17 cellular contexts compared by ENCODE assay signal in genomic region chr2:160753331-160753654, GRCh38.
A peak's percentile ranks its signal among the peaks of the same experiment; 100 is the strongest.
DNase-seq lines count a peak whose midpoint lies in the region; TF ChIP-seq lines count a peak whose summit lies in the region.
"Had no signal": no experiment of that assay in that cellular context is flagged by ENCODE, and none has a peak within 500 bp of the region (broad histone marks: within the 10 kb centered on the region; RNA-seq: fewer than 3 reads in every experiment).

No MANE protein-coding gene starts in this region.

- CTCF ChIA-PET in Calu3 (lab: Charles Lee): no interaction called here

- BruUV-seq in Calu3 (replicated peaks; lab: Mats Ljungman, UMichigan): no TSS peak

- H3K27me3 Mint-ChIP-seq in Calu3 (ENCODE audit: unreplicated experiment): no peaks in the 10 kb centered on the region
- no peaks in the 10 kb centered on the region for H3K27me3 Mint-ChIP-seq in HFFc6 (ENCODE audit: insufficient read depth)
- no peaks in the 10 kb centered on the region for H3K27me3 Mint-ChIP-seq in osteocyte (ENCODE audit: unreplicated experiment)

- intact Hi-C loops in Calu3 (cut with micrococcal nuclease; ENCODE audit: unreplicated experiment) (loop anchor here (2.0 to 5.0 kb wide), 4 partner anchors 86 to 320 kb away; no protein-coding TSS in a partner anchor), head of caudate nucleus (cut with DNase I) (no loop called here)

- peaks cover 4% of the 10 kb centered on the region for H3K9me3 Mint-ChIP-seq in Calu3 (ENCODE audit: low read depth, unreplicated experiment)
- H3K9me3 Mint-ChIP-seq in HFFc6: peaks cover 16% of the 10 kb centered on the region
- H3K9me3 Mint-ChIP-seq in osteocyte (ENCODE audit: unreplicated experiment): peaks cover 5% of the 10 kb centered on the region

- in situ Hi-C loops in brain microvascular endothelial cell (cut with HindIII; ENCODE audit: low pct_ligation_motif_present, low sequenced_read_pairs): no loop called here

- H3K4me3 Mint-ChIP-seq in Calu3 (ENCODE audit: low read depth, unreplicated experiment) (no peak overlapping the region), HFFc6 (no peak overlapping the region), osteocyte (ENCODE audit: unreplicated experiment) (no peak overlapping the region)

- H3K27ac ChIP-seq in brain microvascular endothelial cell: peak overlapping the region; percentile 57
- H3K27ac ChIP-seq: SJSA1 had no signal

- H3K36me3 Mint-ChIP-seq in Calu3 (ENCODE audit: insufficient read depth, unreplicated experiment) (no peaks in the 10 kb centered on the region), HFFc6 (ENCODE audit: low read depth) (peaks cover 17% of the 10 kb centered on the region), osteocyte (ENCODE audit: unreplicated experiment) (peaks cover 9% of the 10 kb centered on the region)

- H3K27ac Mint-ChIP-seq in Calu3 (ENCODE audit: unreplicated experiment): peak overlapping the region; percentile 82
- peak overlapping the region; percentile 82; the same call in 1 of the 2 replicates for H3K27ac Mint-ChIP-seq in HFFc6
- peak overlapping the region; percentile 71 for H3K27ac Mint-ChIP-seq in osteocyte (ENCODE audit: unreplicated experiment)

- no peak overlapping the region for H3K4me3 ChIP-seq in brain microvascular endothelial cell (ENCODE audit: low read depth, low read length)
- H3K4me3 ChIP-seq: BLaER1 treated with 17β-estradiol and CSF1 and Interleukin-3, amounts not matched to agents 10 nM and 100 nM; SJSA1 had no signal

- DNase-seq in Calu3 (no peak), HFFc6 (no peak), brain microvascular endothelial cell (no peak), osteocyte (ENCODE audit: extremely low spot score, unreplicated experiment) (no peak), MV-4-11 (lab: John Stamatoyannopoulos, UW) (no peak), pons (ENCODE audit: low spot score) (no peak), NCI-H146 (lab: John Stamatoyannopoulos, UW) (no peak), head of caudate nucleus (no peak)
- DNase-seq: DMS79 treated with DMSO at 0.1 percent for 48 hours, GOT3, KG1, NCI-H1417 treated with DMSO at 0.1 percent for 48 hours, NCI-H1930, NCI-H524, NCI-H82 had no signal

- no peaks in the 10 kb centered on the region for H3K27me3 ChIP-seq in brain microvascular endothelial cell (replicated peaks)
- H3K27me3 ChIP-seq: BLaER1 treated with 17β-estradiol and CSF1 and Interleukin-3, amounts not matched to agents 10 nM and 100 nM; SJSA1 had no signal

- H3K36me3 ChIP-seq in brain microvascular endothelial cell (replicated peaks): no peaks in the 10 kb centered on the region
- H3K36me3 ChIP-seq: BLaER1 treated with 17β-estradiol and CSF1 and Interleukin-3, amounts not matched to agents 10 nM and 100 nM; SJSA1 had no signal

- peaks cover 45% of the 10 kb centered on the region for H3K4me1 Mint-ChIP-seq in Calu3 (ENCODE audit: low read depth, unreplicated experiment)
- peaks cover 56% of the 10 kb centered on the region for H3K4me1 Mint-ChIP-seq in HFFc6 (ENCODE audit: low read depth)
- H3K4me1 Mint-ChIP-seq in osteocyte (ENCODE audit: unreplicated experiment): peaks cover 34% of the 10 kb centered on the region

- no peak for TF ChIP-seq CTCF in Calu3 (IDR thresholded peaks at IDR 0.05; ENCODE audit: unreplicated experiment)
- TF ChIP-seq CTCF in HFFc6 (IDR thresholded peaks at IDR 0.05): no peak
- no peak for TF ChIP-seq CTCF in brain microvascular endothelial cell (IDR thresholded peaks at IDR 0.05; ENCODE audit: low read depth, low read length, missing control alignments)
- no peak for TF ChIP-seq CTCF in osteocyte (IDR thresholded peaks at IDR 0.05)
